ENCODE assay signal across 24 cellular contexts in the genomic region with DNA sequence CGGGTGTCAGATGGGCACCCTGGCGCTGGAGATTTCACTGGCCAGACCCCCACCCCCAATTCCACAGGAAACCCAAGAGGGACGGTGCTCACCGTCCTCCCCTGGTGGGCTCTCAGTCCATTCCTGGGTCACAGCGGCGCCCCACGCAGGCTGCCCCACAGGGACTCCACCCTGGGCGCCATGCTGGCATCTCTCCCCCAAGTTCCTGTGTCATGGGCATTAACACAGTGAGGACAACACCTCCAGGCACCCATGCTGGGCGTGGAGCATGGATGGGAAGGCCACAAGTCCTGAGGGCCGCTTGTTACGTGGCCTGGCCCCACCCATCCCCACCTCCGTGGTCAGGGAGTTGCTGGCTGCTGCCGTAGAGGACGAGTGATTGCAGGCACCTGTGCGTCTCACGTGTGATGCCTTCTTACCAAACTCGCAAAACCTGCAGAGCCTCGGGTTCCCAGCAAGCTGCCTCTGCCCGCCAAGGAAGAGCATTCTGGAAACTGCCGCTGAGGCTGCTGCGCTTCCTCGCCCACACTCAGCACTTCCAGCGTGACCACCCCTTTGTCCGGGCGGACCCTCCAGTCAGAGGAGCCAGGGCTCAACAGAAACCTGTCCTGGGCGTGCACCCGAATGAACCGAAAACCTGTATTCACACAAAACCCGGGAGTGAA.
DNase-seq lines count a peak whose midpoint lies in the region; ATAC-seq and TF ChIP-seq lines count a peak whose summit lies in the region.
"Had no signal": no experiment of that assay in that cellular context is flagged by ENCODE, and none has a peak within 500 bp of the region (broad histone marks: within the 10 kb centered on the region; RNA-seq: fewer than 3 reads in every experiment).

No MANE protein-coding gene starts in this region.

- DNase-seq in Right ventricle myocardium superior (peak; percentile 26), right atrium auricular region (ENCODE audit: low spot score) (no peak), esophagus muscularis mucosa (ENCODE audit: extremely low spot score) (no peak), ovary (peak in 3 of 5 donors; percentile 6 to 25 (median 10)), aorta (peak; percentile 35 to 73), midbrain (lab: John Stamatoyannopoulos, UW) (no peak), NCI-H774 (lab: John Stamatoyannopoulos, UW) (no peak)
- no peak for DNase-seq in stimulated activated CD4-positive, alpha-beta T cell treated with anti-CD3 and anti-CD28 coated beads, Interleukin-2, amount 100 ng/mL, for 24 hours
- DNase-seq: activated CD4-positive, CD25-positive, alpha-beta regulatory T cell; activated CD8-positive, alpha-beta T cell treated with anti-CD3 and anti-CD28 coated beads, Interleukin-2, amount 10 ng/mL, durations not matched to agents 7 days and 5 days; activated T-cell treated with anti-CD3 and anti-CD28 coated beads, Interleukin-2, amount 50 U/mL, for 1 hour; amniotic stem cell; central memory CD4-positive, alpha-beta T cell; DMS 273 treated with DMSO at 0.1 percent for 48 hours; foreskin melanocyte; mesenchymal stem cell; NCI-H1694 treated with DMSO at 0.1 percent for 48 hours; NCI-H2227 treated with DMSO at 0.1 percent for 48 hours; NCI-H82; stimulated activated CD4-positive, alpha-beta T cell treated with anti-CD3 and anti-CD28 coated beads, Interleukin-4, amount 100 ng/mL, for 4 hours had no signal

- H3K9me3 ChIP-seq in right atrium auricular region (no peaks in the 10 kb centered on the region), esophagus muscularis mucosa (no peaks in the 10 kb centered on the region), ovary (no peaks in the 10 kb centered on the region), aorta (ENCODE audit: control insufficient read depth, low read length) (no peaks in the 10 kb centered on the region)

- H3K4me1 ChIP-seq in right atrium auricular region (peaks cover 0 to 25% of the 10 kb centered on the region in 2 donors), esophagus muscularis mucosa (peaks cover 23 to 96% (median 82%) of the 10 kb centered on the region in 4 donors), ovary (ENCODE audit: insufficient read depth) (no peaks in the 10 kb centered on the region), aorta (ENCODE audit: control insufficient read depth in 1 of 2, insufficient read depth in 2 of 2, low read length in 2 of 2) (no peaks in the 10 kb centered on the region)

- no peak for TF ChIP-seq POLR2A in esophagus muscularis mucosa (IDR thresholded peaks at IDR 0.05; ENCODE audit: low read depth)
- TF ChIP-seq POLR2A in ovary (IDR thresholded peaks at IDR 0.05): no peak

- TF ChIP-seq CTCF in right atrium auricular region (IDR thresholded peaks at IDR 0.05) (no peak), esophagus muscularis mucosa (IDR thresholded peaks at IDR 0.05) (no peak), ovary (IDR thresholded peaks at IDR 0.05) (no peak)

- no peak for TF ChIP-seq EP300 in esophagus muscularis mucosa (IDR thresholded peaks at IDR 0.05)
- TF ChIP-seq EP300 in ovary (IDR thresholded peaks at IDR 0.05): no peak

- H3K36me3 ChIP-seq in right atrium auricular region (no peaks in the 10 kb centered on the region), esophagus muscularis mucosa (no peaks in the 10 kb centered on the region), ovary (no peaks in the 10 kb centered on the region), aorta (ENCODE audit: control insufficient read depth in 1 of 2, insufficient read depth in 2 of 2, low read length in 1 of 2) (no peaks in the 10 kb centered on the region)

- H3K4me3 ChIP-seq in right atrium auricular region (no peak overlapping the region), esophagus muscularis mucosa (no peak overlapping the region), ovary (no peak overlapping the region), aorta (ENCODE audit: low read length in 2 of 2) (no peak overlapping the region)
- H3K4me3 ChIP-seq: SK-N-MC, smooth muscle cell had no signal

- 95% methylated on average over 10 of the region's 29 CpGs for WGBS in esophagus muscularis mucosa
- 84 to 91% (median 90%) methylated on average over 28 to 29 of the region's 29 CpGs for WGBS in ovary, 3 donors
- WGBS in aorta, 2 donors: 85 to 86% methylated on average over 29 of the region's 29 CpGs

- ATAC-seq in Right ventricle myocardium superior (ENCODE audit: poor library complexity) (no peak), aorta (ENCODE audit: low FRiP score) (no peak)
- ATAC-seq: activated CD8-positive, alpha-beta T cell treated with anti-CD3 and anti-CD28 coated beads, Interleukin-2, amount 10 ng/mL, durations not matched to agents 7 days and 5 days; natural killer cell treated with Interleukin-12 subunit alpha and Interleukin-12 subunit beta and Interleukin-15 and Interleukin-18, amount 100 ng/mL, for 72 hours had no signal

- intact Hi-C loops in Right ventricle myocardium superior (cut with DNase I) (no loop called here), esophagus muscularis mucosa (cut with DNase I) (no loop called here), ovary (cut with DNase I) (no loop called here), aorta (cut with DNase I) (no loop called here)

- H3K27me3 ChIP-seq in right atrium auricular region (no peaks in the 10 kb centered on the region), esophagus muscularis mucosa (no peaks in the 10 kb centered on the region), ovary (no peaks in the 10 kb centered on the region), aorta (ENCODE audit: control insufficient read depth in 1 of 2, insufficient read depth in 2 of 2, low read length in 1 of 2) (no peaks in the 10 kb centered on the region)

- H3K27ac ChIP-seq in right atrium auricular region: peak overlapping the region in 1 of 2 donors; percentile 27
- H3K27ac ChIP-seq in esophagus muscularis mucosa (replicated peaks in 1 of 4): peak overlapping the region in 3 of 4 donors; percentile 60 to 79 (median 79)
- no peak overlapping the region for H3K27ac ChIP-seq in ovary
- peak overlapping the region in 1 of 2 donors; percentile 59 for H3K27ac ChIP-seq in aorta (ENCODE audit: low read depth in 1 of 2, low read length in 2 of 2)
- H3K27ac ChIP-seq: epithelial cell of prostate, SK-N-MC had no signal

Comparison
In these comparisons a context has a peak if more than half of its experiments do, and no peak if none do; other contexts are left out.
1. DNase-seq: peak in Right ventricle myocardium superior (single experiment), ovary (3 of 5) and aorta (2 of 2); none in right atrium auricular region (single experiment), esophagus muscularis mucosa (single experiment), midbrain (single experiment), NCI-H774 (single experiment) and stimulated activated CD4-positive, alpha-beta T cell treated with anti-CD3 and anti-CD28 coated beads, Interleukin-2, amount 100 ng/mL, for 24 hours (0 of 2).
2. H3K27ac ChIP-seq: peak in esophagus muscularis mucosa (3 of 4); none in ovary (0 of 2).